ENCODE assay signal across 23 cellular contexts in the genomic region with DNA sequence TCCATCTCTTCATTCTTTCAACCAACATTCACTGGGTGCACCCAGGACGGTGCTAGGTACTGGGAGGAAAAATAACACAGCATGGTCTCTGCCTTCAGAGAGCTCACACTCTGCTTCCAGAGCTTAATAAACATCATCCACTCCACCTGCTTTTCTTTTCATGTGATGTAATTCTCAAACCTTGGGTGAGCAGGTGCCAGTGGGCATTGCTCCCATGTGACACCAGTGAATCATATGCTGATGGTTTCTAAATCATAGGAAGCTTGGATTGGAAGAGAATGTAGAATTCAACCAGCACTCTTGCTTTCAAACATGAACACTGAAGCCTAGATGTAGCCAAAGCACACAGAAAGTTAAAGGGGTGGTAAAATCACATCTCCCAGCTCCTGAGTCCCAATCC.
"Had no signal": no experiment of that assay in that cellular context is flagged by ENCODE, and none has a peak within 500 bp of the region (broad histone marks: within the 10 kb centered on the region; RNA-seq: fewer than 3 reads in every experiment).

No MANE protein-coding gene starts in this region.

- DNase-seq: activated CD4-positive, alpha-beta memory T cell treated with anti-CD3 and anti-CD28 coated beads, Interleukin-2, amount 10 ng/mL, durations not matched to agents 7 days and 5 days; activated CD4-positive, alpha-beta T cell treated with anti-CD3 and anti-CD28 coated beads, Interleukin-2, amount 10 ng/mL, durations not matched to agents 24 days and 14 days; activated effector memory CD4-positive, alpha-beta T cell treated with anti-CD3 and anti-CD28 coated beads, Interleukin-2, amount 50 U/mL, for 16 hours; activated naive CD4-positive, alpha-beta T cell treated with anti-CD3 and anti-CD28 coated beads, Interleukin-2, amount 10 ng/mL, durations not matched to agents 7 days and 5 days; activated T-cell treated with anti-CD3 and anti-CD28 coated beads for 4 hours; amygdala; erythroblast; foreskin fibroblast; kidney; lower lobe of right lung; naive thymus-derived CD8-positive, alpha-beta T cell; posterior cingulate gyrus; sigmoid colon; stimulated activated CD4-positive, alpha-beta T cell treated with anti-CD3 and anti-CD28 coated beads, Interleukin-2, amount 100 ng/mL, for 48 hours; stimulated activated CD8-positive, alpha-beta memory T cell treated with anti-CD3 and anti-CD28 coated beads, Interleukin-4, amount 100 ng/mL, for 48 hours; stimulated activated naive B cell treated with anti-CD40 and anti-IgM and Interleukin-4, amounts not matched to agents 10 μg/mL and 1 μg/mL and 100 μg/mL, for 72 hours; T-helper 2 cell; upper lobe of left lung had no signal

- H3K27me3 ChIP-seq: sigmoid colon, upper lobe of left lung had no signal

- H3K27ac ChIP-seq: lower lobe of right lung, neural progenitor cell, sigmoid colon, thoracic aorta, upper lobe of left lung, VCaP had no signal

- H3K4me1 ChIP-seq: lower lobe of right lung, neural progenitor cell, sigmoid colon, upper lobe of left lung had no signal

- ATAC-seq: activated CD4-positive, CD25-positive, alpha-beta regulatory T cell treated with anti-CD3 and anti-CD28 coated beads, Interleukin-2, amount 50 U/mL, for 24 hours; left lobe of liver; lower lobe of right lung; naive thymus-derived CD8-positive, alpha-beta T cell; stimulated activated naive B cell treated with anti-CD40 and anti-IgM and Interleukin-4, amounts not matched to agents 10 μg/mL and 1 μg/mL and 100 μg/mL, for 72 hours had no signal
